ENCODE assay signal across 1 cellular context in genomic region chr19:48110350-48110966, GRCh38.
TF ChIP-seq lines count a peak whose summit lies in the region.

A gene with protein sequence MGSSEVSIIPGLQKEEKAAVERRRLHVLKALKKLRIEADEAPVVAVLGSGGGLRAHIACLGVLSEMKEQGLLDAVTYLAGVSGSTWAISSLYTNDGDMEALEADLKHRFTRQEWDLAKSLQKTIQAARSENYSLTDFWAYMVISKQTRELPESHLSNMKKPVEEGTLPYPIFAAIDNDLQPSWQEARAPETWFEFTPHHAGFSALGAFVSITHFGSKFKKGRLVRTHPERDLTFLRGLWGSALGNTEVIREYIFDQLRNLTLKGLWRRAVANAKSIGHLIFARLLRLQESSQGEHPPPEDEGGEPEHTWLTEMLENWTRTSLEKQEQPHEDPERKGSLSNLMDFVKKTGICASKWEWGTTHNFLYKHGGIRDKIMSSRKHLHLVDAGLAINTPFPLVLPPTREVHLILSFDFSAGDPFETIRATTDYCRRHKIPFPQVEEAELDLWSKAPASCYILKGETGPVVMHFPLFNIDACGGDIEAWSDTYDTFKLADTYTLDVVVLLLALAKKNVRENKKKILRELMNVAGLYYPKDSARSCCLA (minus strand): TSS chr19:48110817. CDS start chr19:48106529, 4,288 bp downstream.

TF ChIP-seq in HEK293, 187 proteins besides CTCF, POLR2A, EP300 and RAD21 (continued from another document):
- TF ChIP-seq ZNF449 (tag by site-specific recombination; IDR thresholded peaks at IDR 0.05) (no peak), ZNF571 (tag by site-specific recombination; IDR thresholded peaks at IDR 0.05) (no peak), ZNF311 (tag by site-specific recombination; IDR thresholded peaks at IDR 0.05; ENCODE audit: borderline replicate concordance) (no peak), HOXA7 (CRISPR knock-in tag; IDR thresholded peaks at IDR 0.05; ENCODE audit: borderline replicate concordance) (no peak), HIC1 (tag by site-specific recombination; IDR thresholded peaks at IDR 0.05) (no peak), SETDB1 (IDR thresholded peaks at IDR 0.05; ENCODE audit: insufficient read length, low read length) (no peak), ZNF585B (tag by site-specific recombination; IDR thresholded peaks at IDR 0.05) (no peak), ZNF148 (tag by site-specific recombination; IDR thresholded peaks at IDR 0.05; ENCODE audit: borderline replicate concordance) (no peak), ZNF23 (tag by site-specific recombination; IDR thresholded peaks at IDR 0.05; ENCODE audit: borderline replicate concordance) (no peak), ZNF324 (tag by site-specific recombination; IDR thresholded peaks at IDR 0.05) (no peak), ZNF600 (tag by site-specific recombination; IDR thresholded peaks at IDR 0.05) (peak; percentile 98), RBAK (tag by site-specific recombination; IDR thresholded peaks at IDR 0.05) (no peak), ZNF549 (tag by site-specific recombination; IDR thresholded peaks at IDR 0.05) (no peak), PRDM4 (tag by site-specific recombination; IDR thresholded peaks at IDR 0.05) (no peak), ZNF530 (tag by site-specific recombination; IDR thresholded peaks at IDR 0.05; ENCODE audit: low read depth) (no peak), ZBTB44 (tag by site-specific recombination; IDR thresholded peaks at IDR 0.05) (no peak)
- TF ChIP-seq, protein P1, sequence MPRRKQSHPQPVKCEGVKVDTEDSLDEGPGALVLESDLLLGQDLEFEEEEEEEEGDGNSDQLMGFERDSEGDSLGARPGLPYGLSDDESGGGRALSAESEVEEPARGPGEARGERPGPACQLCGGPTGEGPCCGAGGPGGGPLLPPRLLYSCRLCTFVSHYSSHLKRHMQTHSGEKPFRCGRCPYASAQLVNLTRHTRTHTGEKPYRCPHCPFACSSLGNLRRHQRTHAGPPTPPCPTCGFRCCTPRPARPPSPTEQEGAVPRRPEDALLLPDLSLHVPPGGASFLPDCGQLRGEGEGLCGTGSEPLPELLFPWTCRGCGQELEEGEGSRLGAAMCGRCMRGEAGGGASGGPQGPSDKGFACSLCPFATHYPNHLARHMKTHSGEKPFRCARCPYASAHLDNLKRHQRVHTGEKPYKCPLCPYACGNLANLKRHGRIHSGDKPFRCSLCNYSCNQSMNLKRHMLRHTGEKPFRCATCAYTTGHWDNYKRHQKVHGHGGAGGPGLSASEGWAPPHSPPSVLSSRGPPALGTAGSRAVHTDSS (tag by site-specific recombination; IDR thresholded peaks at IDR 0.05), result no peak
